9 cellular contexts compared by ENCODE assay signal in genomic region chr10:79929409-79929904, GRCh38. TPM values are rescaled to one million over a fixed set of nuclear protein-coding genes. Genes with fewer than 3 reads are reported as not detected.
A peak's percentile ranks its signal among the peaks of the same experiment; 100 is the strongest.
DNase-seq lines count a peak whose midpoint lies in the region; FAIRE-seq and TF ChIP-seq lines count a peak whose summit lies in the region.
"Had no signal": no experiment of that assay in that cellular context is flagged by ENCODE, and none has a peak within 500 bp of the region (broad histone marks: within the 10 kb centered on the region; RNA-seq: fewer than 3 reads in every experiment).

No MANE protein-coding gene starts in this region.

- H3K4me3 ChIP-seq in HFF-Myc (replicated peaks; ENCODE audit: low read depth, low read length): no peak overlapping the region
- H3K4me3 ChIP-seq in bronchial epithelial cell (ENCODE audit: low read depth, low read length): no peak overlapping the region
- H3K4me3 ChIP-seq: BLaER1 had no signal

- DNase-seq in NCI-H1417 (lab: John Stamatoyannopoulos, UW) (peak; percentile 40 to 70 (median 60)), NCI-H1417 treated with DMSO at 0.1 percent for 48 hours (lab: John Stamatoyannopoulos, UW) (no peak), HFF-Myc (ENCODE audit: extremely low read depth, low read depth) (peak; percentile 21), NCI-H1105 (lab: John Stamatoyannopoulos, UW) (peak; percentile 46), bronchial epithelial cell (ENCODE audit: low read depth) (peak; percentile 48), islet precursor cell (peak; percentile 86)
- peak; percentile 49 to 59 (median 58) for DNase-seq in activated CD4-positive, CD25-positive, alpha-beta regulatory T cell (lab: John Stamatoyannopoulos, UW)
- peak; percentile 53 to 71 (median 66) for DNase-seq in stimulated activated CD4-positive, alpha-beta T cell treated with anti-CD3 and anti-CD28 coated beads, Interleukin-1b, Interleukin-23, amount 100 ng/mL, for 24 hours (ENCODE audit: low read depth in 4 of 4, low spot score in 1 of 4)

- FAIRE-seq in bronchial epithelial cell (lab: Jason Lieb, UNC): peak; percentile 47

- H3K36me3 ChIP-seq in bronchial epithelial cell (ENCODE audit: control insufficient read depth, insufficient read depth, low read length): no peaks in the 10 kb centered on the region
- H3K36me3 ChIP-seq: BLaER1 had no signal

- H3K27me3 ChIP-seq in bronchial epithelial cell (ENCODE audit: control insufficient read depth, insufficient read depth, low read length): peaks cover 13% of the 10 kb centered on the region
- H3K27me3 ChIP-seq: BLaER1 had no signal

- TF ChIP-seq CTCF in HFF-Myc (IDR thresholded peaks at IDR 0.05; ENCODE audit: low read depth, low read length, missing control alignments) (peak; percentile 94), bronchial epithelial cell (IDR thresholded peaks at IDR 0.05; ENCODE audit: insufficient read depth, low read length, severe bottlenecking) (peak; percentile 95)

RNA-seq across cellular contexts. Expression of gene SFTPD, which starts 19.4 kb away (rescaled TPM):
- 0.77 and 0.79 TPM in 2 replicates for total RNA-seq in bronchial epithelial cell
